ENCODE assay signal across 18 cellular contexts in genomic region chr4:70365479-70365878, GRCh38. TPM values are rescaled to one million over a fixed set of nuclear protein-coding genes. Genes with fewer than 3 reads are reported as not detected.
A peak's percentile ranks its signal among the peaks of the same experiment; 100 is the strongest.
DNase-seq lines count a peak whose midpoint lies in the region; ATAC-seq, FAIRE-seq and TF ChIP-seq lines count a peak whose summit lies in the region.
"Had no signal": no experiment of that assay in that cellular context is flagged by ENCODE, and none has a peak within 500 bp of the region (broad histone marks: within the 10 kb centered on the region; RNA-seq: fewer than 3 reads in every experiment).

No MANE protein-coding gene starts in this region.

- no peak overlapping the region for H3K4me2 ChIP-seq in HepG2 (ENCODE audit: low read depth, low read length)
- H3K4me2 ChIP-seq: GM23338 had no signal

- no peak for ATAC-seq in HepG2
- ATAC-seq in right lobe of liver = no peak
- no peak for ATAC-seq in natural killer cell
- ATAC-seq: GM23338; stimulated activated naive CD8-positive, alpha-beta T cell treated with anti-CD3 and anti-CD28 coated beads, Interleukin-15, Interleukin-2, amounts not matched to agents 100 U/mL and 50 U/mL, for 24 hours had no signal

- DNase-seq in HepG2 (ENCODE audit: low spot score) (peak; percentile 23), right lobe of liver (no peak), NCI-H774 (lab: John Stamatoyannopoulos, UW) (peak; percentile 53), UCSD-AML1 (lab: John Stamatoyannopoulos, UW; ENCODE audit: unreplicated experiment) (no peak), natural killer cell (no peak), T1000 (lab: John Stamatoyannopoulos, UW) (no peak)
- DNase-seq: activated CD8-positive, alpha-beta memory T cell treated with anti-CD3 and anti-CD28 coated beads, Interleukin-2, amount 50 U/mL, for 4 hours; glutamatergic neuron; NCI-H526 treated with DMSO at 0.1 percent for 48 hours; stimulated activated naive CD8-positive, alpha-beta T cell treated with anti-CD3 and anti-CD28 coated beads, Interleukin-15, Interleukin-2, amounts not matched to agents 100 U/mL and 50 U/mL, for 24 hours had no signal

- no peak for TF ChIP-seq EP300 in HepG2 (IDR thresholded peaks at IDR 0.05; ENCODE audit: low read depth in 2 of 2, low read length in 2 of 2)
- TF ChIP-seq EP300 in HepG2 (CRISPR knock-in tag; IDR thresholded peaks at IDR 0.05; ENCODE audit: borderline replicate concordance) = no peak

- no peak overlapping the region for H3K4me3 ChIP-seq in HepG2 (replicated peaks in 1 of 3; ENCODE audit: insufficient read depth in 1 of 3, low read depth in 2 of 3, low read length in 3 of 3)
- no peak overlapping the region for H3K4me3 ChIP-seq in right lobe of liver
- H3K4me3 ChIP-seq: GM23338, right atrium auricular region had no signal

- intact Hi-C loops in HepG2 (cut with micrococcal nuclease; ENCODE audit: unreplicated experiment) = no loop called here
- intact Hi-C loops in right lobe of liver (cut with DNase I) = no loop called here
- intact Hi-C loops in natural killer cell (cut with micrococcal nuclease) = no loop called here

- no peak for FAIRE-seq in HepG2 (lab: Jason Lieb, UNC)
- FAIRE-seq: GM12892 had no signal

- CTCF ChIA-PET in HepG2 (lab: Yijun Ruan, JAX; ENCODE audit: low intra/inter-chr PET ratio, low total read pairs) = no interaction called here

- H4K20me1 ChIP-seq in HepG2 (ENCODE audit: insufficient read depth, low read length) = no peaks in the 10 kb centered on the region

- H3K9me3 Mint-ChIP-seq in natural killer cell = peaks cover 3 to 4% of the 10 kb centered on the region in 2 donors

- no peak overlapping the region for H2AFZ ChIP-seq in HepG2 (ENCODE audit: low read length)
- H2AFZ ChIP-seq: GM23338 had no signal

- POLR2A ChIA-PET in HepG2 (lab: Yijun Ruan, JAX) = no interaction called here

- H3K27ac Mint-ChIP-seq in natural killer cell = no peak overlapping the region
- H3K27ac Mint-ChIP-seq: activated naive CD8-positive, alpha-beta T cell; GM23338 had no signal

- H3K4me1 ChIP-seq in HepG2 (ENCODE audit: insufficient read depth, low read length) = no peaks in the 10 kb centered on the region
- no peaks in the 10 kb centered on the region for H3K4me1 ChIP-seq in right lobe of liver
- H3K4me1 ChIP-seq: right atrium auricular region had no signal

- no peaks in the 10 kb centered on the region for H3K36me3 Mint-ChIP-seq in natural killer cell
- H3K36me3 Mint-ChIP-seq: activated naive CD8-positive, alpha-beta T cell had no signal

- BruUV-seq in HepG2 (replicated peaks; lab: Mats Ljungman, UMichigan) = no TSS peak

- no peak for TF ChIP-seq CTCF in HepG2 (CRISPR knock-in tag; IDR thresholded peaks at IDR 0.05)
- TF ChIP-seq CTCF in right lobe of liver (IDR thresholded peaks at IDR 0.05) = no peak
- no peak for TF ChIP-seq CTCF in natural killer cell (IDR thresholded peaks at IDR 0.05)

- no peaks in the 10 kb centered on the region for H3K27me3 Mint-ChIP-seq in natural killer cell (ENCODE audit: low read depth in 2 of 2)
- H3K27me3 Mint-ChIP-seq: activated naive CD8-positive, alpha-beta T cell; central memory CD8-positive, alpha-beta T cell had no signal

- no peaks in the 10 kb centered on the region for H3K4me1 Mint-ChIP-seq in natural killer cell
- H3K4me1 Mint-ChIP-seq: central memory CD8-positive, alpha-beta T cell; GM23338 had no signal

- H3K4me3 Mint-ChIP-seq in natural killer cell = no peak overlapping the region
- H3K4me3 Mint-ChIP-seq: activated naive CD8-positive, alpha-beta T cell; central memory CD8-positive, alpha-beta T cell; GM23338 had no signal

- TF ChIP-seq POLR2A in HepG2 (IDR thresholded peaks at IDR 0.05; ENCODE audit: insufficient read depth in 1 of 2, low read depth in 2 of 2, low read length in 2 of 2) = no peak
- TF ChIP-seq POLR2A in right lobe of liver (IDR thresholded peaks at IDR 0.05) = no peak

- TF ChIP-seq RAD21 in HepG2 (CRISPR knock-in tag; IDR thresholded peaks at IDR 0.05) = no peak

- H3K27me3 ChIP-seq in HepG2 (ENCODE audit: control insufficient read depth in 1 of 2, insufficient read depth in 2 of 2, low read length in 2 of 2) = no peaks in the 10 kb centered on the region
- H3K27me3 ChIP-seq in right lobe of liver = no peaks in the 10 kb centered on the region
- H3K27me3 ChIP-seq: right atrium auricular region had no signal

- WGBS in HepG2 (ENCODE audit: low lambda C conversion rate) = 3% methylated on average over 2 of the region's 2 CpGs
- 40% methylated on average over 2 of the region's 2 CpGs for WGBS in right lobe of liver (ENCODE audit: insufficient coverage, low coverage, low lambda C conversion rate, missing lambda C conversion rate)

- no peak overlapping the region for H3K9ac ChIP-seq in HepG2 (ENCODE audit: insufficient read depth, low read depth, low read length)

- H3K9me3 ChIP-seq in HepG2 (ENCODE audit: low read length) (no peaks in the 10 kb centered on the region), right lobe of liver (no peaks in the 10 kb centered on the region)
- H3K9me3 ChIP-seq: right atrium auricular region had no signal

- no peaks in the 10 kb centered on the region for H3K36me3 ChIP-seq in HepG2 (replicated peaks in 1 of 2; ENCODE audit: control insufficient read depth in 1 of 2, insufficient read depth in 2 of 2, low read length in 2 of 2)
- H3K36me3 ChIP-seq in right lobe of liver = no peaks in the 10 kb centered on the region
- H3K36me3 ChIP-seq: right atrium auricular region had no signal

- in situ Hi-C loops in HepG2 (cut with HindIII; ENCODE audit: extremely low pct_ligation_motif_present, low pct_unique_long_range_greater_than_20kb) = no loop called here

- no peaks in the 10 kb centered on the region for H3K79me2 ChIP-seq in HepG2 (ENCODE audit: insufficient read depth, low read length)

- H3K27ac ChIP-seq in HepG2 (ENCODE audit: extremely low read length, insufficient read depth, low read length) (no peak overlapping the region), right lobe of liver (no peak overlapping the region)
- H3K27ac ChIP-seq: right atrium auricular region, VCaP had no signal

RNA-seq across cellular contexts. Expression of gene SMR3A, which starts 4.9 kb away (rescaled TPM):
- not detected in 2 replicates for total RNA-seq in HepG2 (2016; rRNA removed; fragmentation: Illumina TruSeq; extraction: Trizol)
- total RNA-seq in HepG2 (2016; cell fraction: cytosol; rRNA removed; fragmentation: Illumina TruSeq; extraction: Trizol; ENCODE audit: low read depth) = not detected in 2 replicates
- total RNA-seq in HepG2 (2016; cell fraction: insoluble cytoplasmic fraction; rRNA removed; fragmentation: Illumina TruSeq; extraction: Trizol) = not detected in 2 replicates
- total RNA-seq in HepG2 (2016; cell fraction: membrane; rRNA removed; fragmentation: Illumina TruSeq; extraction: Trizol) = not detected in 2 replicates
- total RNA-seq in HepG2 (2016; cell fraction: nucleus; rRNA removed; fragmentation: Illumina TruSeq; extraction: Trizol) = not detected in 2 replicates
- not detected in 2 replicates for polyA plus RNA-seq in HepG2 (2011; rRNA removed)
- polyA plus RNA-seq in HepG2 (2011; cell fraction: cytosol; rRNA removed) = not detected in 2 replicates
- not detected in 2 replicates for polyA plus RNA-seq in HepG2 (2011; cell fraction: nucleus; rRNA removed)
- polyA plus RNA-seq in HepG2 (2012) = not detected in 2 replicates
- not detected in 2 replicates for polyA plus RNA-seq in HepG2 (2016; cell fraction: cytosol; fragmentation: Illumina TruSeq; extraction: Trizol; ENCODE audit: low read depth)
- not detected in 2 replicates for polyA plus RNA-seq in HepG2 (2016; cell fraction: insoluble cytoplasmic fraction; fragmentation: Illumina TruSeq; extraction: Trizol; ENCODE audit: low read depth)
- polyA plus RNA-seq in HepG2 (2016; cell fraction: membrane; fragmentation: Illumina TruSeq; extraction: Trizol; ENCODE audit: low read depth) = not detected in 2 replicates
- polyA plus RNA-seq in HepG2 (2016; cell fraction: nucleus; fragmentation: Illumina TruSeq; extraction: Trizol; ENCODE audit: insufficient read depth, low read depth) = not detected in 2 replicates
- polyA minus RNA-seq in HepG2 (2011; rRNA and poly(A)+ RNA removed; ENCODE audit: low replicate concordance) = not detected in 2 replicates
- polyA minus RNA-seq in HepG2 (2011; cell fraction: cytosol; rRNA and poly(A)+ RNA removed) = not detected in 2 replicates
- not detected in 2 replicates for polyA minus RNA-seq in HepG2 (2011; cell fraction: nucleus; rRNA and poly(A)+ RNA removed)
- total RNA-seq in right lobe of liver = not detected
- total RNA-seq in natural killer cell = not detected
- total RNA-seq: GM23338, myocyte, right atrium auricular region had no signal
- polyA plus RNA-seq: AG04450, GM23338 had no signal

RNA-seq across cellular contexts. Expression of gene SMR3B, which starts 17.5 kb away (rescaled TPM):
- total RNA-seq in HepG2 (2016; rRNA removed; fragmentation: Illumina TruSeq; extraction: Trizol) (not detected in 2 replicates), right lobe of liver (not detected), natural killer cell (not detected)
- total RNA-seq in HepG2 (2016; cell fraction: cytosol; rRNA removed; fragmentation: Illumina TruSeq; extraction: Trizol; ENCODE audit: low read depth) = not detected in 2 replicates
- total RNA-seq in HepG2 (2016; cell fraction: insoluble cytoplasmic fraction; rRNA removed; fragmentation: Illumina TruSeq; extraction: Trizol) = not detected in 2 replicates
- not detected in 2 replicates for total RNA-seq in HepG2 (2016; cell fraction: membrane; rRNA removed; fragmentation: Illumina TruSeq; extraction: Trizol)
- total RNA-seq in HepG2 (2016; cell fraction: nucleus; rRNA removed; fragmentation: Illumina TruSeq; extraction: Trizol) = not detected in 2 replicates
- polyA plus RNA-seq in HepG2 (2011; rRNA removed) = not detected in 2 replicates
- polyA plus RNA-seq in HepG2 (2011; cell fraction: cytosol; rRNA removed) = not detected in 2 replicates
- not detected in 2 replicates for polyA plus RNA-seq in HepG2 (2011; cell fraction: nucleus; rRNA removed)
- not detected in 2 replicates for polyA plus RNA-seq in HepG2 (2012)
- not detected in 2 replicates for polyA plus RNA-seq in HepG2 (2016; cell fraction: cytosol; fragmentation: Illumina TruSeq; extraction: Trizol; ENCODE audit: low read depth)
- polyA plus RNA-seq in HepG2 (2016; cell fraction: insoluble cytoplasmic fraction; fragmentation: Illumina TruSeq; extraction: Trizol; ENCODE audit: low read depth) = not detected in 2 replicates
- polyA plus RNA-seq in HepG2 (2016; cell fraction: membrane; fragmentation: Illumina TruSeq; extraction: Trizol; ENCODE audit: low read depth) = not detected in 2 replicates
- polyA plus RNA-seq in HepG2 (2016; cell fraction: nucleus; fragmentation: Illumina TruSeq; extraction: Trizol; ENCODE audit: insufficient read depth, low read depth) = not detected in 2 replicates
- polyA minus RNA-seq in HepG2 (2011; rRNA and poly(A)+ RNA removed; ENCODE audit: low replicate concordance) = not detected in 2 replicates
- polyA minus RNA-seq in HepG2 (2011; cell fraction: cytosol; rRNA and poly(A)+ RNA removed) = not detected in 2 replicates
- polyA minus RNA-seq in HepG2 (2011; cell fraction: nucleus; rRNA and poly(A)+ RNA removed) = not detected in 2 replicates
- total RNA-seq: GM23338, myocyte, right atrium auricular region had no signal
- polyA plus RNA-seq: AG04450, GM23338 had no signal

RNA-seq across cellular contexts. Expression of gene CABS1, which starts 30.7 kb away (rescaled TPM):
- total RNA-seq in HepG2 (2016; rRNA removed; fragmentation: Illumina TruSeq; extraction: Trizol) (not detected in 2 replicates), right lobe of liver (not detected), natural killer cell (not detected)
- not detected in 2 replicates for total RNA-seq in HepG2 (2016; cell fraction: cytosol; rRNA removed; fragmentation: Illumina TruSeq; extraction: Trizol; ENCODE audit: low read depth)
- not detected in 2 replicates for total RNA-seq in HepG2 (2016; cell fraction: insoluble cytoplasmic fraction; rRNA removed; fragmentation: Illumina TruSeq; extraction: Trizol)
- not detected in 2 replicates for total RNA-seq in HepG2 (2016; cell fraction: membrane; rRNA removed; fragmentation: Illumina TruSeq; extraction: Trizol)
- not detected in 2 replicates for total RNA-seq in HepG2 (2016; cell fraction: nucleus; rRNA removed; fragmentation: Illumina TruSeq; extraction: Trizol)
- not detected in 2 replicates for polyA plus RNA-seq in HepG2 (2011; rRNA removed)
- polyA plus RNA-seq in HepG2 (2011; cell fraction: cytosol; rRNA removed) = not detected in 2 replicates
- not detected in 2 replicates for polyA plus RNA-seq in HepG2 (2011; cell fraction: nucleus; rRNA removed)
- polyA plus RNA-seq in HepG2 (2012) = not detected in 2 replicates
- not detected in 2 replicates for polyA plus RNA-seq in HepG2 (2016; cell fraction: cytosol; fragmentation: Illumina TruSeq; extraction: Trizol; ENCODE audit: low read depth)
- not detected in 2 replicates for polyA plus RNA-seq in HepG2 (2016; cell fraction: insoluble cytoplasmic fraction; fragmentation: Illumina TruSeq; extraction: Trizol; ENCODE audit: low read depth)
- not detected in 2 replicates for polyA plus RNA-seq in HepG2 (2016; cell fraction: membrane; fragmentation: Illumina TruSeq; extraction: Trizol; ENCODE audit: low read depth)
- not detected in 2 replicates for polyA plus RNA-seq in HepG2 (2016; cell fraction: nucleus; fragmentation: Illumina TruSeq; extraction: Trizol; ENCODE audit: insufficient read depth, low read depth)
- not detected in 2 replicates for polyA minus RNA-seq in HepG2 (2011; rRNA and poly(A)+ RNA removed; ENCODE audit: low replicate concordance)
- not detected in 2 replicates for polyA minus RNA-seq in HepG2 (2011; cell fraction: cytosol; rRNA and poly(A)+ RNA removed)
- not detected in 2 replicates for polyA minus RNA-seq in HepG2 (2011; cell fraction: nucleus; rRNA and poly(A)+ RNA removed)
- total RNA-seq: GM23338, myocyte, right atrium auricular region had no signal
- polyA plus RNA-seq: AG04450, GM23338 had no signal

RNA-seq across cellular contexts. Expression of gene OPRPN, which starts 32.3 kb away (rescaled TPM):
- not detected in 2 replicates for total RNA-seq in HepG2 (2016; rRNA removed; fragmentation: Illumina TruSeq; extraction: Trizol)
- total RNA-seq in HepG2 (2016; cell fraction: cytosol; rRNA removed; fragmentation: Illumina TruSeq; extraction: Trizol; ENCODE audit: low read depth) = not detected in 2 replicates
- not detected in 2 replicates for total RNA-seq in HepG2 (2016; cell fraction: insoluble cytoplasmic fraction; rRNA removed; fragmentation: Illumina TruSeq; extraction: Trizol)
- not detected in 2 replicates for total RNA-seq in HepG2 (2016; cell fraction: membrane; rRNA removed; fragmentation: Illumina TruSeq; extraction: Trizol)
- total RNA-seq in HepG2 (2016; cell fraction: nucleus; rRNA removed; fragmentation: Illumina TruSeq; extraction: Trizol) = not detected in 2 replicates
- not detected in 2 replicates for polyA plus RNA-seq in HepG2 (2011; rRNA removed)
- polyA plus RNA-seq in HepG2 (2011; cell fraction: cytosol; rRNA removed) = not detected in 2 replicates
- not detected in 2 replicates for polyA plus RNA-seq in HepG2 (2011; cell fraction: nucleus; rRNA removed)
- polyA plus RNA-seq in HepG2 (2012) = not detected in 2 replicates
- not detected in 2 replicates for polyA plus RNA-seq in HepG2 (2016; cell fraction: cytosol; fragmentation: Illumina TruSeq; extraction: Trizol; ENCODE audit: low read depth)
- not detected in 2 replicates for polyA plus RNA-seq in HepG2 (2016; cell fraction: insoluble cytoplasmic fraction; fragmentation: Illumina TruSeq; extraction: Trizol; ENCODE audit: low read depth)
- polyA plus RNA-seq in HepG2 (2016; cell fraction: membrane; fragmentation: Illumina TruSeq; extraction: Trizol; ENCODE audit: low read depth) = not detected in 2 replicates
- polyA plus RNA-seq in HepG2 (2016; cell fraction: nucleus; fragmentation: Illumina TruSeq; extraction: Trizol; ENCODE audit: insufficient read depth, low read depth) = not detected in 2 replicates
- not detected in 2 replicates for polyA minus RNA-seq in HepG2 (2011; rRNA and poly(A)+ RNA removed; ENCODE audit: low replicate concordance)
- polyA minus RNA-seq in HepG2 (2011; cell fraction: cytosol; rRNA and poly(A)+ RNA removed) = not detected in 2 replicates
- not detected in 2 replicates for polyA minus RNA-seq in HepG2 (2011; cell fraction: nucleus; rRNA and poly(A)+ RNA removed)
- 1 to 10 TPM in 1 of 6 experiments, under 1 TPM in 2, not detected in 3; 0.48 to 1.3 (median 0.53) TPM for total RNA-seq in right lobe of liver
- total RNA-seq in natural killer cell = not detected
- total RNA-seq: GM23338, myocyte, right atrium auricular region had no signal
- polyA plus RNA-seq: AG04450, GM23338 had no signal

Comparison
In these comparisons a context has a peak if more than half of its experiments do, and no peak if none do; other contexts are left out.
1. DNase-seq: peak in HepG2 (single experiment) and NCI-H774 (single experiment); none in right lobe of liver (0 of 3), UCSD-AML1 (single experiment), natural killer cell (single experiment) and T1000 (single experiment).